Comparison of ENCODE assay signal across 1 cellular context in genomic region chr20:36460648-36461599, GRCh38.
TF ChIP-seq lines count a peak whose summit lies in the region.

No MANE protein-coding gene starts in this region.

TF ChIP-seq in K562, 482 proteins besides CTCF, POLR2A, EP300 and RAD21 (continued from another document and continues in another):
- TF ChIP-seq ZBTB26 (CRISPR knock-in tag; IDR thresholded peaks at IDR 0.05) (no peak), SAFB (IDR thresholded peaks at IDR 0.05; ENCODE audit: borderline replicate concordance, low read depth, low read length) (no peak), TEAD1 (CRISPR knock-in tag; IDR thresholded peaks at IDR 0.05) (peak; percentile 61 to 92; a peak in 3 of 4 replicates), SMC3 (conservative IDR thresholded peaks at IDR 0.05; ENCODE audit: insufficient read depth, low read depth, low read length) (no peak), NCOA2 (IDR thresholded peaks at IDR 0.05; ENCODE audit: partially characterized antibody in 2 of 2) (no peak), ZNF398 (CRISPR knock-in tag; IDR thresholded peaks at IDR 0.05) (no peak), POLR3G (IDR thresholded peaks at IDR 0.05; ENCODE audit: extremely low read depth, insufficient read length, insufficient replicate concordance) (no peak), ZNF766 (CRISPR knock-in tag; conservative IDR thresholded peaks at IDR 0.05) (peak; percentile 54; the same call in 1 of the 2 replicates), NBN (IDR thresholded peaks at IDR 0.05; ENCODE audit: low read depth) (peak; percentile 56), ZNF655 (CRISPR knock-in tag; IDR thresholded peaks at IDR 0.05) (no peak), NR4A1 (CRISPR knock-in tag; IDR thresholded peaks at IDR 0.05) (no peak), NR4A1 (tag; IDR thresholded peaks at IDR 0.05) (peak; percentile 93), ZNF212 (CRISPR knock-in tag; IDR thresholded peaks at IDR 0.05) (0 out of 2 replicates have a peak, but pooled peaks have one; percentile 47), SAP30 (IDR thresholded peaks at IDR 0.05; ENCODE audit: borderline replicate concordance, insufficient read depth, low read depth, low read length, poor library complexity, severe bottlenecking) (no peak), KDM1A (IDR thresholded peaks at IDR 0.05) (no peak), SNAPC5 (CRISPR knock-in tag; IDR thresholded peaks at IDR 0.05) (no peak), MNT (conservative IDR thresholded peaks at IDR 0.05) (peak in 1 of 2 experiments; percentile 50; a peak in 1 of 4 replicates), HOXB6 (CRISPR knock-in tag; IDR thresholded peaks at IDR 0.05; ENCODE audit: borderline replicate concordance) (no peak), PBX2 (CRISPR knock-in tag; IDR thresholded peaks at IDR 0.05; ENCODE audit: low read depth) (no peak), PBX2 (tag; conservative IDR thresholded peaks at IDR 0.05; ENCODE audit: low read depth) (no peak), ZSCAN29 (IDR thresholded peaks at IDR 0.05) (no peak), CREB3 (tag; conservative IDR thresholded peaks at IDR 0.05; ENCODE audit: low read depth) (peak; percentile 81), MCM5 (IDR thresholded peaks at IDR 0.05; ENCODE audit: low read depth) (no peak), RB1 (IDR thresholded peaks at IDR 0.05; ENCODE audit: low read depth) (peak; percentile 53; the same call in 1 of the 2 replicates), MXI1 (IDR thresholded peaks at IDR 0.05; ENCODE audit: low read depth, low read length) (no peak), IRF1 (CRISPR knock-in tag; IDR thresholded peaks at IDR 0.05; ENCODE audit: borderline replicate concordance) (peak; percentile 84; the same call in 1 of the 2 replicates), NFATC3 (IDR thresholded peaks at IDR 0.05) (no peak), EHMT2 (IDR thresholded peaks at IDR 0.05) (peak; percentile 14; the same call in 1 of the 2 replicates), NFRKB (IDR thresholded peaks at IDR 0.05; ENCODE audit: low read depth) (peak; percentile 68), KAT7 (CRISPR knock-in tag; IDR thresholded peaks at IDR 0.05; ENCODE audit: borderline replicate concordance) (no peak), BRCA1 (IDR thresholded peaks at IDR 0.05) (no peak), BRCA1 (CRISPR knock-in tag; IDR thresholded peaks at IDR 0.05) (no peak), CBFA2T2 (conservative IDR thresholded peaks at IDR 0.05) (no peak), CREM (IDR thresholded peaks at IDR 0.05; ENCODE audit: low read depth) (peak; percentile 66), KLF16 (IDR thresholded peaks at IDR 0.05) (peak; percentile 90), CAMTA2 (CRISPR knock-in tag; conservative IDR thresholded peaks at IDR 0.05) (no peak), ZBED1 (IDR thresholded peaks at IDR 0.05) (no peak), E2F6 (IDR thresholded peaks at IDR 0.05; ENCODE audit: borderline replicate concordance in 1 of 2, extremely low read depth in 1 of 2, insufficient read depth in 1 of 2, insufficient read length in 1 of 2, low read depth in 1 of 2, low read length in 1 of 2, poor library complexity in 1 of 2, severe bottlenecking in 1 of 2) (peak; percentile 99), BMI1 (IDR thresholded peaks at IDR 0.05; ENCODE audit: low read length) (no peak), SAFB2 (IDR thresholded peaks at IDR 0.05; ENCODE audit: borderline replicate concordance, low read depth, low read length, severe bottlenecking) (no peak), CBX8 (IDR thresholded peaks at IDR 0.05; ENCODE audit: borderline replicate concordance, extremely low read depth, low read depth, low read length, poor library complexity, severe bottlenecking) (no peak), ZNF57 (CRISPR knock-in tag; IDR thresholded peaks at IDR 0.05) (peak; percentile 73; the same call in 1 of the 2 replicates), ZNF280A (IDR thresholded peaks at IDR 0.05; ENCODE audit: low read depth, partially characterized antibody) (no peak), NR2C2 (CRISPR knock-in tag; IDR thresholded peaks at IDR 0.05) (peak; percentile 81), NR2C2 (tag; IDR thresholded peaks at IDR 0.05) (peak; percentile 76)
